Comparison of ENCODE assay signal across 8 cellular contexts in genomic region chr3:14179114-14179465, GRCh38. TPM values are rescaled to one million over a fixed set of nuclear protein-coding genes. Genes with fewer than 3 reads are reported as not detected.
DNase-seq lines count a peak whose midpoint lies in the region; ATAC-seq and TF ChIP-seq lines count a peak whose summit lies in the region.

No MANE protein-coding gene starts in this region.

- H3K4me3 ChIP-seq in adrenal gland (peak overlapping the region in 3 of 4 donors; percentile 57 to 96 (median 77)), kidney epithelial cell (ENCODE audit: low read depth, low read length) (peak overlapping the region; percentile 66)

- no peak for TF ChIP-seq POLR2A in adrenal gland (IDR thresholded peaks at IDR 0.05)

- H3K27ac Mint-ChIP-seq in activated CD4-positive, alpha-beta T cell treated with anti-CD3 and anti-CD28 coated beads for 36 hours, result peak overlapping the region; percentile 94

- CTCF ChIA-PET in activated CD4-positive, alpha-beta T cell treated with anti-CD3 and anti-CD28 coated beads for 36 hours (lab: Charles Lee), result interaction anchor here (0.7 to 2.8 kb wide), 8 partner anchors 22 to 495 kb away, joined by 3 to 13 read pairs (median 4); partner anchors contain the start of genes CHCHD4 and TMEM43

- no peaks in the 10 kb centered on the region for H3K9me3 Mint-ChIP-seq in activated CD4-positive, alpha-beta T cell treated with anti-CD3 and anti-CD28 coated beads for 36 hours (ENCODE audit: low read depth)

- H3K4me1 ChIP-seq in adrenal gland (replicated peaks in 1 of 2), result peaks cover 25 to 43% of the 10 kb centered on the region in 2 donors

- H3K27me3 ChIP-seq in adrenal gland (no peaks in the 10 kb centered on the region), kidney epithelial cell (ENCODE audit: control insufficient read depth, insufficient read depth, low read length) (no peaks in the 10 kb centered on the region)

- H3K4me1 Mint-ChIP-seq in activated CD4-positive, alpha-beta T cell treated with anti-CD3 and anti-CD28 coated beads for 36 hours, result peaks cover 64% of the 10 kb centered on the region

- H3K36me3 ChIP-seq in adrenal gland (replicated peaks in 1 of 2) (peaks cover 0 to 19% of the 10 kb centered on the region in 2 donors), kidney epithelial cell (ENCODE audit: control insufficient read depth, insufficient read depth, low read length) (no peaks in the 10 kb centered on the region)

- no peaks in the 10 kb centered on the region for H3K9me3 ChIP-seq in adrenal gland (replicated peaks in 1 of 3)

- no peak for DNase-seq in activated CD4-positive, alpha-beta T cell treated with anti-CD3 and anti-CD28 coated beads for 36 hours
- no peak for DNase-seq in activated CD4-positive, alpha-beta T cell treated with anti-CD3 and anti-CD28 coated beads for 4 hours
- no peak for DNase-seq in adrenal gland
- DNase-seq in kidney epithelial cell (ENCODE audit: low read depth), result no peak
- no peak for DNase-seq in DMS79 treated with DMSO at 0.1 percent for 48 hours (lab: John Stamatoyannopoulos, UW)
- DNase-seq in AG20443 (ENCODE audit: low spot score), result no peak
- DNase-seq in left lobe of liver (ENCODE audit: low spot score), result no peak

- TF ChIP-seq CTCF in adrenal gland (IDR thresholded peaks at IDR 0.05), result no peak
- TF ChIP-seq CTCF in kidney epithelial cell (IDR thresholded peaks at IDR 0.05; ENCODE audit: insufficient read depth, low read length, poor library complexity, severe bottlenecking), result no peak

- no peaks in the 10 kb centered on the region for H3K27me3 Mint-ChIP-seq in activated CD4-positive, alpha-beta T cell treated with anti-CD3 and anti-CD28 coated beads for 36 hours

- POLR2A ChIA-PET in activated CD4-positive, alpha-beta T cell treated with anti-CD3 and anti-CD28 coated beads for 36 hours (lab: Charles Lee), result interaction anchor here (0.6 to 3.9 kb wide), 11 partner anchors 9 to 768 kb away, joined by 3 to 34 read pairs (median 4); partner anchors contain the start of genes CCDC174, CHCHD4 and TMEM43

- WGBS in adrenal gland, 4 donors, result 3 to 5% (median 4%) methylated on average over 3 of the region's 3 CpGs

- peaks cover 22% of the 10 kb centered on the region for H3K36me3 Mint-ChIP-seq in activated CD4-positive, alpha-beta T cell treated with anti-CD3 and anti-CD28 coated beads for 36 hours (ENCODE audit: low read depth)

- H3K27ac ChIP-seq in adrenal gland (peak overlapping the region in 3 of 5 donors; percentile 74 to 97 (median 96)), temporal lobe (ENCODE audit: low read depth, low read length) (peak overlapping the region; percentile 63)

- intact Hi-C loops in activated CD4-positive, alpha-beta T cell treated with anti-CD3 and anti-CD28 coated beads for 36 hours (cut with DNase I, micrococcal nuclease), result loop anchor here (2.0 to 10.0 kb wide), 8 partner anchors 698 to 1987 kb away; partner anchors contain the start of genes BTD (in 1 of the 2), HACL1 (in 1 of the 2), HDAC11 (in 1 of the 2) and MKRN2 (in 1 of the 2)
- intact Hi-C loops in adrenal gland (cut with DNase I), result loop anchor here in 1 of 2 donors (10.0 kb wide), 1 partner anchor 54 kb away; the partner anchor contains the start of genes CHCHD4 and TMEM43

- no peak for ATAC-seq in activated CD4-positive, alpha-beta T cell treated with anti-CD3 and anti-CD28 coated beads for 36 hours
- ATAC-seq in left lobe of liver, result no peak

- H3K4me3 Mint-ChIP-seq in activated CD4-positive, alpha-beta T cell treated with anti-CD3 and anti-CD28 coated beads for 36 hours, result peak overlapping the region; percentile 79

RNA-seq across cellular contexts. Expression of gene LSM3, which starts 0.5 kb away (rescaled TPM):
- total RNA-seq in activated CD4-positive, alpha-beta T cell treated with anti-CD3 and anti-CD28 coated beads for 36 hours, result 10 to 100 TPM; 23.0 to 30.2 TPM
- total RNA-seq in adrenal gland, result 10 to 100 TPM in 3 of 8 donors, 1 to 10 TPM in 5; 5.8 to 13.8 (median 9.5) TPM
- polyA plus RNA-seq in adrenal gland, result 10 to 100 TPM in 1 of 3 donors, 1 to 10 TPM in 2; 4.1 to 25.8 (median 6.1) TPM
- 7.4 and 9.3 TPM in 2 replicates for total RNA-seq in kidney epithelial cell
- 12.0 TPM for total RNA-seq in temporal lobe
- total RNA-seq in left lobe of liver, result 5.0 TPM

RNA-seq across cellular contexts. Expression of gene XPC, which starts 0.7 kb away (rescaled TPM):
- 10 to 100 TPM; 24.3 to 24.7 TPM for total RNA-seq in activated CD4-positive, alpha-beta T cell treated with anti-CD3 and anti-CD28 coated beads for 36 hours
- total RNA-seq in adrenal gland (10 to 100 TPM; 15.6 to 66.5 (median 34.7) TPM), kidney epithelial cell (34.9 and 35.4 TPM in 2 replicates), temporal lobe (7.4 TPM), left lobe of liver (18.8 TPM)
- 10 to 100 TPM; 20.4 to 30.7 (median 21.2) TPM for polyA plus RNA-seq in adrenal gland

RNA-seq across cellular contexts. Expression of gene TMEM43, which starts 54.2 kb away (rescaled TPM):
- 10 to 100 TPM; 28.3 to 28.5 TPM for total RNA-seq in activated CD4-positive, alpha-beta T cell treated with anti-CD3 and anti-CD28 coated beads for 36 hours
- 10 to 100 TPM; 52.4 to 79.1 (median 59.1) TPM for total RNA-seq in adrenal gland
- polyA plus RNA-seq in adrenal gland, result 10 to 100 TPM; 40.0 to 50.4 (median 41.5) TPM
- 79.5 and 83.7 TPM in 2 replicates for total RNA-seq in kidney epithelial cell
- total RNA-seq in temporal lobe, result 36.4 TPM
- 9.3 TPM for total RNA-seq in left lobe of liver

RNA-seq across cellular contexts. Expression of gene CHCHD4, which starts 54.4 kb away (rescaled TPM):
- 10 to 100 TPM; 23.3 TPM for total RNA-seq in activated CD4-positive, alpha-beta T cell treated with anti-CD3 and anti-CD28 coated beads for 36 hours
- 10 to 100 TPM; 10.2 to 25.2 (median 17.6) TPM for total RNA-seq in adrenal gland
- 10 to 100 TPM; 10.1 to 39.0 (median 11.7) TPM for polyA plus RNA-seq in adrenal gland
- total RNA-seq in kidney epithelial cell, result 18.4 and 20.7 TPM in 2 replicates
- total RNA-seq in temporal lobe, result 7.1 TPM
- total RNA-seq in left lobe of liver, result 7.1 TPM
